Comparison of ENCODE assay signal across 1 cellular context in the genomic region with DNA sequence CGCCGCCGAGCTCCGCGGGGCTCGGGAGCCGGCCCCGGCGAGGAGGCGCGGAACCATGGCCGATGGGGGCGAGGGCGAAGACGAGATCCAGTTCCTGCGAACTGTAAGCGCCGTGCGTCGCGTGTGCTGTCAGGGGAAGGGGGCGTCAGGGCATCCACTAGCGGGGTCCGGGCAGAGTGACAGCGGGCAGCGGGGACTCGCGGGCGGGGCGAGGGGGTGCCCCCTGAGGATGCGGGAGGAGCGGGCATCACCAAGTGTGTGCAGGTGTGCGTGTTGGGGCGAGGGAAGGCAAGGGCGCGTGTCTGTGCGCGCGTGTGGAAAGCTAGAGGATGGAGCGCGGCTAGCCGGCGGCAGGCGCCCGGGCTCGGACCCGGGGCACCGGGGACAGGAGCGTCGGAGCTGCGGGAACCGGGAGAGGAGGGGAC.
TF ChIP-seq lines count a peak whose summit lies in the region.

No MANE protein-coding gene starts in this region.

TF ChIP-seq in H1, 55 proteins besides CTCF, POLR2A, EP300 and RAD21:
- TF ChIP-seq RNF2 (IDR thresholded peaks at IDR 0.05; ENCODE audit: borderline replicate concordance, low read depth, low read length, missing control alignments, poor library complexity, severe bottlenecking) (peak; percentile 33), CEBPB (IDR thresholded peaks at IDR 0.05; ENCODE audit: low read depth, low read length) (no peak), GTF2F1 (IDR thresholded peaks at IDR 0.05; ENCODE audit: borderline replicate concordance, low read depth, low read length) (no peak), PHF8 (conservative IDR thresholded peaks at IDR 0.05; ENCODE audit: low read depth, low read length) (peak; percentile 13; the same call in 1 of the 2 replicates), POU5F1 (IDR thresholded peaks at IDR 0.05; ENCODE audit: low read depth, low read length) (no peak), E2F6 (IDR thresholded peaks at IDR 0.05) (no peak), SP2 (IDR thresholded peaks at IDR 0.05; ENCODE audit: low read length) (no peak), CHD7 (IDR thresholded peaks at IDR 0.05; ENCODE audit: insufficient replicate concordance, low read length) (no peak), FOSL1 (IDR thresholded peaks at IDR 0.05; ENCODE audit: insufficient read depth, low read depth, low read length) (no peak), TBP (IDR thresholded peaks at IDR 0.05; ENCODE audit: low read depth, low read length) (no peak), EZH2 (IDR thresholded peaks at IDR 0.05; ENCODE audit: low read depth, low read length, severe bottlenecking) (peak; percentile 28)
- TF ChIP-seq, protein P1, sequence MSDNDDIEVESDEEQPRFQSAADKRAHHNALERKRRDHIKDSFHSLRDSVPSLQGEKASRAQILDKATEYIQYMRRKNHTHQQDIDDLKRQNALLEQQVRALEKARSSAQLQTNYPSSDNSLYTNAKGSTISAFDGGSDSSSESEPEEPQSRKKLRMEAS (IDR thresholded peaks at IDR 0.05): peak; percentile 45
TF ChIP-seq in H1: peak in this region for 4.
